1 cellular context compared by ENCODE assay signal in the genomic region with DNA sequence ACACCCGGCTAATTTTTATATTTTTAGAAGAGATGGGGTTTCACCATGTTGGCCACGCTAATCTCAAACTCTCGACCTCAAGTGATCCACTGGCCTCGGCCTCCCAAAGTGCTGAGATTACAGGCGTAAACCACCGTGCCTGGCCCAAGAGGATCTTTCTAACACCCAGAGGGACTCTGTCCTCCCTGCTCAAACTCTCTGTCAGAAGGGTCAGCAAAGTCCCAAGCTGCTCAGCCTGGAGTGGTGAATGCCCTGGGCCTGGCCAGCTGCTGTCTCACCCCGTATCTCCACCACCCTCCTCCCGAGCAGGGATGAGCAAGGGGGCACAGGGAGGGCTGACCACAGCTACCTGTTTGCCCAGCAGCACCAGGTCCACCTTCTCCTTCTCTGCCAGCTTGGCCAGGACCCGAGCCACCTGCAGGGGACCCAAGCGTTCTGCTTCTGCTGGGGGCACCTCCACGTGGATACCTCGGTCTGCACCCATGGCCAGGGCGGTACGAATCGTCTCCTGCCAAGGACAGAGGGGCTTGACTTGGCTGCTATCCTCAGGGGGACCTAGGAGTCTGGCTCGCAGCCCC.
TF ChIP-seq lines count a peak whose summit lies in the region.

No MANE protein-coding gene starts in this region.

TF ChIP-seq in K562, 482 proteins besides CTCF, POLR2A, EP300 and RAD21:
- no peak for TF ChIP-seq CAMTA2 (CRISPR knock-in tag; conservative IDR thresholded peaks at IDR 0.05)
- TF ChIP-seq TSC22D4 (tag; IDR thresholded peaks at IDR 0.05), result no peak
- no peak for TF ChIP-seq ESRRB (CRISPR knock-in tag; IDR thresholded peaks at IDR 0.05; ENCODE audit: borderline replicate concordance)
- no peak for TF ChIP-seq RBFOX2 (IDR thresholded peaks at IDR 0.05; ENCODE audit: low read depth, low read length)
